In genomic region chr12:57087689-57088441, GRCh38 we compare ENCODE assay signal across 1 cellular context.
TF ChIP-seq lines count a peak whose summit lies in the region.

No MANE protein-coding gene starts in this region.

TF ChIP-seq in HEK293, 187 proteins besides CTCF, POLR2A, EP300 and RAD21 (continued from another document and continues in another):
- no peak for TF ChIP-seq ZNF280D (tag by site-specific recombination; IDR thresholded peaks at IDR 0.05)
- no peak for TF ChIP-seq RBAK (tag by site-specific recombination; IDR thresholded peaks at IDR 0.05)
- TF ChIP-seq ZNF654 (tag by site-specific recombination; IDR thresholded peaks at IDR 0.05; ENCODE audit: low read depth): no peak
- no peak for TF ChIP-seq ZNF521 (tag by site-specific recombination; IDR thresholded peaks at IDR 0.05)
- TF ChIP-seq ZNF549 (tag by site-specific recombination; IDR thresholded peaks at IDR 0.05): no peak
- TF ChIP-seq, protein P1, sequence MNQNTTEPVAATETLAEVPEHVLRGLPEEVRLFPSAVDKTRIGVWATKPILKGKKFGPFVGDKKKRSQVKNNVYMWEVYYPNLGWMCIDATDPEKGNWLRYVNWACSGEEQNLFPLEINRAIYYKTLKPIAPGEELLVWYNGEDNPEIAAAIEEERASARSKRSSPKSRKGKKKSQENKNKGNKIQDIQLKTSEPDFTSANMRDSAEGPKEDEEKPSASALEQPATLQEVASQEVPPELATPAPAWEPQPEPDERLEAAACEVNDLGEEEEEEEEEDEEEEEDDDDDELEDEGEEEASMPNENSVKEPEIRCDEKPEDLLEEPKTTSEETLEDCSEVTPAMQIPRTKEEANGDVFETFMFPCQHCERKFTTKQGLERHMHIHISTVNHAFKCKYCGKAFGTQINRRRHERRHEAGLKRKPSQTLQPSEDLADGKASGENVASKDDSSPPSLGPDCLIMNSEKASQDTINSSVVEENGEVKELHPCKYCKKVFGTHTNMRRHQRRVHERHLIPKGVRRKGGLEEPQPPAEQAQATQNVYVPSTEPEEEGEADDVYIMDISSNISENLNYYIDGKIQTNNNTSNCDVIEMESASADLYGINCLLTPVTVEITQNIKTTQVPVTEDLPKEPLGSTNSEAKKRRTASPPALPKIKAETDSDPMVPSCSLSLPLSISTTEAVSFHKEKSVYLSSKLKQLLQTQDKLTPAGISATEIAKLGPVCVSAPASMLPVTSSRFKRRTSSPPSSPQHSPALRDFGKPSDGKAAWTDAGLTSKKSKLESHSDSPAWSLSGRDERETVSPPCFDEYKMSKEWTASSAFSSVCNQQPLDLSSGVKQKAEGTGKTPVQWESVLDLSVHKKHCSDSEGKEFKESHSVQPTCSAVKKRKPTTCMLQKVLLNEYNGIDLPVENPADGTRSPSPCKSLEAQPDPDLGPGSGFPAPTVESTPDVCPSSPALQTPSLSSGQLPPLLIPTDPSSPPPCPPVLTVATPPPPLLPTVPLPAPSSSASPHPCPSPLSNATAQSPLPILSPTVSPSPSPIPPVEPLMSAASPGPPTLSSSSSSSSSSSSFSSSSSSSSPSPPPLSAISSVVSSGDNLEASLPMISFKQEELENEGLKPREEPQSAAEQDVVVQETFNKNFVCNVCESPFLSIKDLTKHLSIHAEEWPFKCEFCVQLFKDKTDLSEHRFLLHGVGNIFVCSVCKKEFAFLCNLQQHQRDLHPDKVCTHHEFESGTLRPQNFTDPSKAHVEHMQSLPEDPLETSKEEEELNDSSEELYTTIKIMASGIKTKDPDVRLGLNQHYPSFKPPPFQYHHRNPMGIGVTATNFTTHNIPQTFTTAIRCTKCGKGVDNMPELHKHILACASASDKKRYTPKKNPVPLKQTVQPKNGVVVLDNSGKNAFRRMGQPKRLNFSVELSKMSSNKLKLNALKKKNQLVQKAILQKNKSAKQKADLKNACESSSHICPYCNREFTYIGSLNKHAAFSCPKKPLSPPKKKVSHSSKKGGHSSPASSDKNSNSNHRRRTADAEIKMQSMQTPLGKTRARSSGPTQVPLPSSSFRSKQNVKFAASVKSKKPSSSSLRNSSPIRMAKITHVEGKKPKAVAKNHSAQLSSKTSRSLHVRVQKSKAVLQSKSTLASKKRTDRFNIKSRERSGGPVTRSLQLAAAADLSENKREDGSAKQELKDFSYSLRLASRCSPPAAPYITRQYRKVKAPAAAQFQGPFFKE (tag by site-specific recombination; IDR thresholded peaks at IDR 0.05; ENCODE audit: borderline replicate concordance): no peak
- TF ChIP-seq REPIN1 (tag by site-specific recombination; IDR thresholded peaks at IDR 0.05; ENCODE audit: low read depth): no peak
- TF ChIP-seq HOXA7 (CRISPR knock-in tag; IDR thresholded peaks at IDR 0.05; ENCODE audit: borderline replicate concordance): no peak
- peak; percentile 12; the same call in 1 of the 2 replicates for TF ChIP-seq ZFP69B (tag by site-specific recombination; IDR thresholded peaks at IDR 0.05)
- no peak for TF ChIP-seq ZNF670 (tag by site-specific recombination; IDR thresholded peaks at IDR 0.05; ENCODE audit: low read depth)
- TF ChIP-seq ZNF530 (tag by site-specific recombination; IDR thresholded peaks at IDR 0.05; ENCODE audit: low read depth): no peak
- TF ChIP-seq, protein P2, sequence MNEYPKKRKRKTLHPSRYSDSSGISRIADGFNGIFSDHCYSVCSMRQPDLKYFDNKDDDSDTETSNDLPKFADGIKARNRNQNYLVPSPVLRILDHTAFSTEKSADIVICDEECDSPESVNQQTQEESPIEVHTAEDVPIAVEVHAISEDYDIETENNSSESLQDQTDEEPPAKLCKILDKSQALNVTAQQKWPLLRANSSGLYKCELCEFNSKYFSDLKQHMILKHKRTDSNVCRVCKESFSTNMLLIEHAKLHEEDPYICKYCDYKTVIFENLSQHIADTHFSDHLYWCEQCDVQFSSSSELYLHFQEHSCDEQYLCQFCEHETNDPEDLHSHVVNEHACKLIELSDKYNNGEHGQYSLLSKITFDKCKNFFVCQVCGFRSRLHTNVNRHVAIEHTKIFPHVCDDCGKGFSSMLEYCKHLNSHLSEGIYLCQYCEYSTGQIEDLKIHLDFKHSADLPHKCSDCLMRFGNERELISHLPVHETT (tag by site-specific recombination; IDR thresholded peaks at IDR 0.05): no peak
- TF ChIP-seq KLF7 (tag by site-specific recombination; IDR thresholded peaks at IDR 0.05; ENCODE audit: borderline replicate concordance): no peak
- TF ChIP-seq ZBTB1 (tag by site-specific recombination; IDR thresholded peaks at IDR 0.05): no peak; the same call in 1 of the 2 replicates
- TF ChIP-seq ZNF335 (tag by site-specific recombination; conservative IDR thresholded peaks at IDR 0.05): peak; percentile 65; the same call in 1 of the 2 replicates
- TF ChIP-seq ZNF391 (tag by site-specific recombination; IDR thresholded peaks at IDR 0.05; ENCODE audit: borderline replicate concordance, low read depth): no peak
- TF ChIP-seq KLF16 (tag by site-specific recombination; IDR thresholded peaks at IDR 0.05): no peak
- TF ChIP-seq ZNF169 (tag by site-specific recombination; IDR thresholded peaks at IDR 0.05): no peak
- TF ChIP-seq ZBTB8A (tag by site-specific recombination; IDR thresholded peaks at IDR 0.05): no peak
- TF ChIP-seq ZNF248 (tag by site-specific recombination; IDR thresholded peaks at IDR 0.05): no peak
- TF ChIP-seq, protein P3, sequence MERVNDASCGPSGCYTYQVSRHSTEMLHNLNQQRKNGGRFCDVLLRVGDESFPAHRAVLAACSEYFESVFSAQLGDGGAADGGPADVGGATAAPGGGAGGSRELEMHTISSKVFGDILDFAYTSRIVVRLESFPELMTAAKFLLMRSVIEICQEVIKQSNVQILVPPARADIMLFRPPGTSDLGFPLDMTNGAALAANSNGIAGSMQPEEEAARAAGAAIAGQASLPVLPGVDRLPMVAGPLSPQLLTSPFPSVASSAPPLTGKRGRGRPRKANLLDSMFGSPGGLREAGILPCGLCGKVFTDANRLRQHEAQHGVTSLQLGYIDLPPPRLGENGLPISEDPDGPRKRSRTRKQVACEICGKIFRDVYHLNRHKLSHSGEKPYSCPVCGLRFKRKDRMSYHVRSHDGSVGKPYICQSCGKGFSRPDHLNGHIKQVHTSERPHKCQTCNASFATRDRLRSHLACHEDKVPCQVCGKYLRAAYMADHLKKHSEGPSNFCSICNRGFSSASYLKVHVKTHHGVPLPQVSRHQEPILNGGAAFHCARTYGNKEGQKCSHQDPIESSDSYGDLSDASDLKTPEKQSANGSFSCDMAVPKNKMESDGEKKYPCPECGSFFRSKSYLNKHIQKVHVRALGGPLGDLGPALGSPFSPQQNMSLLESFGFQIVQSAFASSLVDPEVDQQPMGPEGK (tag by site-specific recombination; IDR thresholded peaks at IDR 0.05): peak; percentile 78
- no peak for TF ChIP-seq ZNF585B (tag by site-specific recombination; IDR thresholded peaks at IDR 0.05)
- TF ChIP-seq ZNF202 (tag by site-specific recombination; IDR thresholded peaks at IDR 0.05; ENCODE audit: borderline replicate concordance): no peak
- no peak for TF ChIP-seq ZNF16 (tag by site-specific recombination; IDR thresholded peaks at IDR 0.05; ENCODE audit: low read depth)
- peak; percentile 59; the same call in 1 of the 2 replicates for TF ChIP-seq ZNF2 (tag by site-specific recombination; IDR thresholded peaks at IDR 0.05)
- TF ChIP-seq ZNF76 (tag by site-specific recombination; IDR thresholded peaks at IDR 0.05; ENCODE audit: borderline replicate concordance, low read depth): no peak
- TF ChIP-seq ZSCAN4 (tag by site-specific recombination; IDR thresholded peaks at IDR 0.05): no peak
- TF ChIP-seq SALL2 (tag by site-specific recombination; IDR thresholded peaks at IDR 0.05; ENCODE audit: borderline replicate concordance): no peak
- no peak for TF ChIP-seq BCL11A (tag by site-specific recombination; IDR thresholded peaks at IDR 0.05; ENCODE audit: low read depth)
- TF ChIP-seq ZNF571 (tag by site-specific recombination; IDR thresholded peaks at IDR 0.05): no peak
- TF ChIP-seq ZNF354C (tag by site-specific recombination; IDR thresholded peaks at IDR 0.05; ENCODE audit: borderline replicate concordance, low read depth): no peak
- no peak for TF ChIP-seq ZNF791 (tag by site-specific recombination; IDR thresholded peaks at IDR 0.05)
- TF ChIP-seq TRIM28 (IDR thresholded peaks at IDR 0.05; ENCODE audit: borderline replicate concordance, low read length): no peak
- TF ChIP-seq ZNF544 (tag by site-specific recombination; IDR thresholded peaks at IDR 0.05): no peak
- TF ChIP-seq ZNF514 (tag by site-specific recombination; IDR thresholded peaks at IDR 0.05): no peak
- TF ChIP-seq ZBTB11 (tag by site-specific recombination; conservative IDR thresholded peaks at IDR 0.05; ENCODE audit: low read depth): peak; percentile 8
- TF ChIP-seq ZNF133 (tag by site-specific recombination; IDR thresholded peaks at IDR 0.05): no peak
- TF ChIP-seq, protein P4, sequence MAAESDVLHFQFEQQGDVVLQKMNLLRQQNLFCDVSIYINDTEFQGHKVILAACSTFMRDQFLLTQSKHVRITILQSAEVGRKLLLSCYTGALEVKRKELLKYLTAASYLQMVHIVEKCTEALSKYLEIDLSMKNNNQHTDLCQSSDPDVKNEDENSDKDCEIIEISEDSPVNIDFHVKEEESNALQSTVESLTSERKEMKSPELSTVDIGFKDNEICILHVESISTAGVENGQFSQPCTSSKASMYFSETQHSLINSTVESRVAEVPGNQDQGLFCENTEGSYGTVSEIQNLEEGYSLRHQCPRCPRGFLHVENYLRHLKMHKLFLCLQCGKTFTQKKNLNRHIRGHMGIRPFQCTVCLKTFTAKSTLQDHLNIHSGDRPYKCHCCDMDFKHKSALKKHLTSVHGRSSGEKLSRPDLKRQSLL (tag by site-specific recombination; IDR thresholded peaks at IDR 0.05): no peak
- TF ChIP-seq KLF8 (tag by site-specific recombination; IDR thresholded peaks at IDR 0.05): no peak
- TF ChIP-seq ZNF239 (tag by site-specific recombination; IDR thresholded peaks at IDR 0.05): no peak
- no peak for TF ChIP-seq ZNF529 (tag by site-specific recombination; IDR thresholded peaks at IDR 0.05; ENCODE audit: insufficient replicate concordance)
- TF ChIP-seq, protein P5, sequence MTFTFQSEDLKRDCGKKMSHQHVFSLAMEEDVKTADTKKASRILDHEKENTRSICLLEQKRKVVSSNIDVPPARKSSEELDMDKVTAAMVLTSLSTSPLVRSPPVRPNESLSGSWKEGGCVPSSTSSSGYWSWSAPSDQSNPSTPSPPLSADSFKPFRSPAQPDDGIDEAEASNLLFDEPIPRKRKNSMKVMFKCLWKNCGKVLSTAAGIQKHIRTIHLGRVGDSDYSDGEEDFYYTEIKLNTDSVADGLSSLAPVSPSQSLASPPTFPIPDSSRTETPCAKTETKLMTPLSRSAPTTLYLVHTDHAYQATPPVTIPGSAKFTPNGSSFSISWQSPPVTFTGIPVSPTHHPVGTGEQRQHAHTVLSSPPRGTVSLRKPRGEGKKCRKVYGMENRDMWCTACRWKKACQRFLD (tag by site-specific recombination; IDR thresholded peaks at IDR 0.05): no peak
- TF ChIP-seq ZNF624 (tag by site-specific recombination; IDR thresholded peaks at IDR 0.05): no peak
- TF ChIP-seq ZNF394 (tag by site-specific recombination; IDR thresholded peaks at IDR 0.05; ENCODE audit: borderline replicate concordance): no peak; the same call in 1 of the 2 replicates
